In genomic region chr12:4810219-4810671, GRCh38 we compare ENCODE assay signal across 1 cellular context.
TF ChIP-seq lines count a peak whose summit lies in the region.

No MANE protein-coding gene starts in this region.

TF ChIP-seq in GM12878, 131 proteins besides CTCF, POLR2A, EP300 and RAD21 (continued from another document):
- TF ChIP-seq PKNOX1 (IDR thresholded peaks at IDR 0.05) (no peak), MXI1 (IDR thresholded peaks at IDR 0.05; ENCODE audit: low read depth, low read length) (no peak), STAT3 (IDR thresholded peaks at IDR 0.05; ENCODE audit: low read depth, low read length) (no peak), EED (IDR thresholded peaks at IDR 0.05; ENCODE audit: low read depth) (no peak), CHD4 (IDR thresholded peaks at IDR 0.05) (no peak), HCFC1 (IDR thresholded peaks at IDR 0.05; ENCODE audit: low read length) (no peak), KDM1A (IDR thresholded peaks at IDR 0.05; ENCODE audit: borderline replicate concordance) (no peak), KLF5 (IDR thresholded peaks at IDR 0.05; ENCODE audit: partially characterized antibody) (no peak), RELA (IDR thresholded peaks at IDR 0.05; ENCODE audit: borderline replicate concordance, partially characterized antibody) (no peak)
